10 cellular contexts compared by ENCODE assay signal in genomic region chr21:22993822-22994574, GRCh38.
"Had no signal": no experiment of that assay in that cellular context is flagged by ENCODE, and none has a peak within 500 bp of the region (broad histone marks: within the 10 kb centered on the region; RNA-seq: fewer than 3 reads in every experiment).

No MANE protein-coding gene starts in this region.

- ATAC-seq: activated naive CD4-positive, alpha-beta T cell treated with anti-CD3 and anti-CD28 coated beads, Interleukin-2, amount 50 U/mL, for 72 hours; body of pancreas had no signal

- H3K36me3 ChIP-seq: ovary had no signal

- H3K4me3 ChIP-seq: body of pancreas, ovary had no signal

- H3K4me1 ChIP-seq: body of pancreas had no signal

- H3K27ac ChIP-seq: body of pancreas, ovary had no signal

- H3K9me3 ChIP-seq: body of pancreas, ovary had no signal

- DNase-seq: amniotic stem cell; body of pancreas; effector memory CD4-positive, alpha-beta T cell; kidney glomerular epithelial cell; mesendoderm; ovary; stimulated activated CD4-positive, alpha-beta T cell treated with anti-CD3 and anti-CD28 coated beads, Interleukin-12 subunit alpha, Interleukin-12 subunit beta, amount 100 ng/mL, for 4 hours; stimulated activated CD4-positive, alpha-beta T cell treated with anti-CD3 and anti-CD28 coated beads, Interleukin-2, amount 100 ng/mL, for 48 hours; stimulated activated CD8-positive, alpha-beta memory T cell treated with anti-CD3 and anti-CD28 coated beads, Interleukin-4, amount 100 ng/mL, for 48 hours had no signal
